ENCODE assay signal across 8 cellular contexts in the genomic region with DNA sequence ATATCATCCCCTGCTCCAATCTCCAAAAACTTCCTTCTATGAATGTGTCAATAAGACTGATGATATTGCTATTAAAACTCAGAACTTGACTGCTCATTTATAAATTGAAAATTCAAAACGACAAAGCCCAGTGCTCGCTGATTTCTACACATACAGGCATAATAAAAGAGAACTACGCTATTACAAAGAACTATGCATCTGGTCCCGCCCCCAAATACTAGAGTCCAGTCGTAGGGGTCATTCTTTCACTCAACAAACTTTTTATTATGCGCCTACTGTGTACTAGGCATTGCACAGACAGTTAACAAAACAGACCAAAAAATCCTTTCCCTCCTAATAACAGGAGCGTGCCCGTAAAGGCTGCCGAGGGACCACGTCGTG. TPM values are rescaled to one million over a fixed set of nuclear protein-coding genes. Genes with fewer than 3 reads are reported as not detected.
DNase-seq lines count a peak whose midpoint lies in the region; ATAC-seq lines count a peak whose summit lies in the region.

No MANE protein-coding gene starts in this region.

- peak; percentile 13 for ATAC-seq in GM18909 (IDR thresholded peaks at IDR 0.05; ENCODE audit: poor library complexity, unreplicated experiment)
- ATAC-seq in HG03064 (IDR thresholded peaks at IDR 0.05; ENCODE audit: low read depth, unreplicated experiment) = peak; percentile 10
- ATAC-seq in activated CD8-positive, alpha-beta T cell treated with anti-CD3 and anti-CD28 coated beads, Interleukin-2, amount 10 ng/mL, durations not matched to agents 7 days and 5 days = peak; percentile 4
- ATAC-seq in GM18861 (IDR thresholded peaks at IDR 0.05; ENCODE audit: unreplicated experiment) = no peak

- peak overlapping the region; percentile 76 for H3K27ac Mint-ChIP-seq in activated CD8-positive, alpha-beta T cell treated with anti-CD3 and anti-CD28 coated beads, Interleukin-2, amount 10 ng/mL, durations not matched to agents 7 days and 5 days

- H3K27ac ChIP-seq in iPS-20b (ENCODE audit: low read length) (no peak overlapping the region), substantia nigra (ENCODE audit: low read depth, low read length, poor library complexity, severe bottlenecking) (peak overlapping the region; percentile 83)

- peak overlapping the region; percentile 82 for H3K4me3 Mint-ChIP-seq in activated CD8-positive, alpha-beta T cell treated with anti-CD3 and anti-CD28 coated beads, Interleukin-2, amount 10 ng/mL, durations not matched to agents 7 days and 5 days

- H3K36me3 ChIP-seq in iPS-20b (ENCODE audit: insufficient read depth, low read depth, low read length) = no peaks in the 10 kb centered on the region

- in situ Hi-C loops in ACHN (cut with HindIII; ENCODE audit: low pct_ligation_motif_present, low pct_unique_long_range_greater_than_20kb, low sequenced_read_pairs) (no loop called here), G401 (cut with HindIII; ENCODE audit: low sequenced_read_pairs) (no loop called here)

- DNase-seq in activated CD8-positive, alpha-beta T cell treated with anti-CD3 and anti-CD28 coated beads, Interleukin-2, amount 10 ng/mL, durations not matched to agents 7 days and 5 days = no peak
- DNase-seq in substantia nigra (lab: John Stamatoyannopoulos, UW) (no peak), ACHN (no peak), G401 (ENCODE audit: low spot score) (no peak)

- peaks cover 30% of the 10 kb centered on the region for H3K27me3 ChIP-seq in iPS-20b (ENCODE audit: insufficient read depth, low read length)

- H3K36me3 Mint-ChIP-seq in activated CD8-positive, alpha-beta T cell treated with anti-CD3 and anti-CD28 coated beads, Interleukin-2, amount 10 ng/mL, durations not matched to agents 7 days and 5 days (ENCODE audit: low read depth) = no peaks in the 10 kb centered on the region

- H3K4me1 Mint-ChIP-seq in activated CD8-positive, alpha-beta T cell treated with anti-CD3 and anti-CD28 coated beads, Interleukin-2, amount 10 ng/mL, durations not matched to agents 7 days and 5 days (ENCODE audit: low read depth) = peaks cover 17% of the 10 kb centered on the region

- H3K9me3 ChIP-seq in iPS-20b (ENCODE audit: insufficient read depth, low read depth, low read length) = no peaks in the 10 kb centered on the region

- H3K9me3 Mint-ChIP-seq in activated CD8-positive, alpha-beta T cell treated with anti-CD3 and anti-CD28 coated beads, Interleukin-2, amount 10 ng/mL, durations not matched to agents 7 days and 5 days (ENCODE audit: insufficient read depth) = no peaks in the 10 kb centered on the region

- peak overlapping the region; percentile 93 for H3K4me3 ChIP-seq in iPS-20b (ENCODE audit: low read length)

- POLR2A ChIA-PET in activated CD8-positive, alpha-beta T cell treated with anti-CD3 and anti-CD28 coated beads, Interleukin-2, amount 10 ng/mL, durations not matched to agents 7 days and 5 days (lab: Charles Lee) = interaction anchor here (1.2 kb wide), 1 partner anchor 20 kb away, joined by 5 read pairs; no protein-coding TSS in a partner anchor

- peak overlapping the region; percentile 94 for H3K9ac ChIP-seq in iPS-20b (ENCODE audit: low read depth, low read length)

- CTCF ChIA-PET in activated CD8-positive, alpha-beta T cell treated with anti-CD3 and anti-CD28 coated beads, Interleukin-2, amount 10 ng/mL, durations not matched to agents 7 days and 5 days (lab: Charles Lee) = interaction anchor here (0.6 kb wide), 1 partner anchor 14 kb away, joined by 3 read pairs; no protein-coding TSS in a partner anchor

- H3K4me1 ChIP-seq in iPS-20b (ENCODE audit: insufficient read depth, low read length) = peaks cover 6% of the 10 kb centered on the region

- H3K27me3 Mint-ChIP-seq in activated CD8-positive, alpha-beta T cell treated with anti-CD3 and anti-CD28 coated beads, Interleukin-2, amount 10 ng/mL, durations not matched to agents 7 days and 5 days (ENCODE audit: low read depth) = peaks cover 3% of the 10 kb centered on the region

RNA-seq across cellular contexts. Expression of gene AVEN, which starts 1.0 kb away (rescaled TPM):
- total RNA-seq in activated CD8-positive, alpha-beta T cell treated with anti-CD3 and anti-CD28 coated beads, Interleukin-2, amount 10 ng/mL, durations not matched to agents 7 days and 5 days = 1 to 10 TPM; 8.5 to 8.7 TPM
- total RNA-seq in G401 (2014; rRNA removed; shearing (Covaris generic)) = 37.5 and 52.4 TPM in 2 replicates
